8 cellular contexts compared by ENCODE assay signal in genomic region chr1:213989740-213990472, GRCh38. TPM values are rescaled to one million over a fixed set of nuclear protein-coding genes. Genes with fewer than 3 reads are reported as not detected.
DNase-seq lines count a peak whose midpoint lies in the region; ATAC-seq and TF ChIP-seq lines count a peak whose summit lies in the region.

No MANE protein-coding gene starts in this region.

- peaks cover 42% of the 10 kb centered on the region for H3K27me3 Mint-ChIP-seq in IgD-negative memory B cell
- peaks cover 15% of the 10 kb centered on the region for H3K27me3 Mint-ChIP-seq in glutamatergic neuron (ENCODE audit: unreplicated experiment)

- ATAC-seq in HG03439 (IDR thresholded peaks at IDR 0.05; ENCODE audit: unreplicated experiment): no peak
- no peak for ATAC-seq in HG03354 (IDR thresholded peaks at IDR 0.05; ENCODE audit: poor library complexity, severe bottlenecking, unreplicated experiment)
- no peak for ATAC-seq in HG02610 (IDR thresholded peaks at IDR 0.05; ENCODE audit: unreplicated experiment)

- H3K4me1 Mint-ChIP-seq in IgD-negative memory B cell: peaks cover 18 to 20% (median 19%) of the 10 kb centered on the region in 3 donors
- H3K4me1 Mint-ChIP-seq in glutamatergic neuron (ENCODE audit: low read depth, unreplicated experiment): peaks cover 52% of the 10 kb centered on the region

- H3K27ac Mint-ChIP-seq in IgD-negative memory B cell (peak overlapping the region in 1 of 3 donors; percentile 10), glutamatergic neuron (ENCODE audit: unreplicated experiment) (peak overlapping the region; percentile 99)

- H3K36me3 Mint-ChIP-seq in IgD-negative memory B cell (no peaks in the 10 kb centered on the region), glutamatergic neuron (ENCODE audit: unreplicated experiment) (no peaks in the 10 kb centered on the region)

- TF ChIP-seq CTCF in glutamatergic neuron (IDR thresholded peaks at IDR 0.05; ENCODE audit: partially characterized antibody, unreplicated experiment): no peak

- DNase-seq in NCI-H526 treated with DMSO at 0.1 percent for 48 hours (lab: John Stamatoyannopoulos, UW) (peak; percentile 84), glutamatergic neuron (no peak), retina (peak; percentile 54)
- DNase-seq in activated CD8-positive, alpha-beta memory T cell treated with anti-CD3 and anti-CD28 coated beads for 24 hours: no peak

- H3K4me3 Mint-ChIP-seq in IgD-negative memory B cell (peak overlapping the region; percentile 69 to 98 (median 91)), glutamatergic neuron (ENCODE audit: unreplicated experiment) (peak overlapping the region; percentile 100)

- H3K9me3 Mint-ChIP-seq in IgD-negative memory B cell: peaks cover 0 to 6% (median 0%) of the 10 kb centered on the region in 3 donors
- H3K9me3 Mint-ChIP-seq in glutamatergic neuron (ENCODE audit: unreplicated experiment): peaks cover 22% of the 10 kb centered on the region

RNA-seq across cellular contexts. Expression of gene PROX1, which starts 2.1 kb away (rescaled TPM):
- polyA plus RNA-seq in IgD-negative memory B cell: 0.89 TPM
- total RNA-seq in glutamatergic neuron (ENCODE audit: unreplicated experiment): 68.4 TPM

Comparison
In these comparisons a context has a peak if more than half of its experiments do, and no peak if none do; other contexts are left out.
1. DNase-seq: peak in NCI-H526 treated with DMSO at 0.1 percent for 48 hours (single experiment) and retina (single experiment); none in glutamatergic neuron (single experiment) and activated CD8-positive, alpha-beta memory T cell treated with anti-CD3 and anti-CD28 coated beads for 24 hours (single experiment).